8 cellular contexts compared by ENCODE assay signal in genomic region chr17:68512967-68513474, GRCh38. TPM values are rescaled to one million over a fixed set of nuclear protein-coding genes. Genes with fewer than 3 reads are reported as not detected.
DNase-seq lines count a peak whose midpoint lies in the region; ATAC-seq and TF ChIP-seq lines count a peak whose summit lies in the region.

No MANE protein-coding gene starts in this region.

- H3F3A ChIP-seq in PC-9 (ENCODE audit: insufficient read depth, low read depth): 0 out of 2 replicates have a peak, but pooled peaks cover 6% of the 10 kb centered on the region

- TF ChIP-seq CTCF in GM12865 (IDR thresholded peaks at IDR 0.05; ENCODE audit: insufficient read depth, low read depth, low read length, missing control alignments) (no peak), PC-9 (conservative IDR thresholded peaks at IDR 0.05) (no peak), lung (IDR thresholded peaks at IDR 0.05; ENCODE audit: control extremely low read depth, extremely low read depth) (no peak), tibial nerve (IDR thresholded peaks at IDR 0.05) (no peak)

- H3K79me2 ChIP-seq in PC-9 (ENCODE audit: low read depth): peaks cover 45% of the 10 kb centered on the region

- ATAC-seq in lung (ENCODE audit: insufficient read depth, low FRiP score): no peak
- ATAC-seq in activated CD4-positive, CD25-positive, alpha-beta regulatory T cell treated with anti-CD3 and anti-CD28 coated beads, Interleukin-2, amount 50 U/mL, for 24 hours: no peak

- 0 to 1% methylated on average over 20 of the region's 20 CpGs for WGBS in lung, 2 donors
- 0 to 1% methylated on average over 20 of the region's 20 CpGs for WGBS in tibial nerve, 2 donors

- peaks cover 22% of the 10 kb centered on the region; the same call in 1 of the 2 replicates for H3K36me3 ChIP-seq in PC-9 (ENCODE audit: low read depth)
- H3K36me3 ChIP-seq in lung (ENCODE audit: control insufficient read depth in 2 of 2, insufficient read depth in 2 of 2, low read length in 2 of 2): peaks cover 4 to 9% of the 10 kb centered on the region in 2 donors
- H3K36me3 ChIP-seq in tibial nerve: peaks cover 0 to 15% (median 0%) of the 10 kb centered on the region in 3 donors

- H3K4me2 ChIP-seq in PC-9: peak overlapping the region; percentile 86

- CTCF ChIA-PET in PC-9 (lab: Charles Lee): no interaction called here

- DNase-seq in A172 (ENCODE audit: low spot score): peak; percentile 40
- peak; percentile 16 for DNase-seq in GM12865 (ENCODE audit: low read depth)
- DNase-seq in PC-9: no peak
- DNase-seq in dedifferentiated amniotic fluid mesenchymal stem cell (ENCODE audit: extremely low spot score): peak; percentile 18
- no peak for DNase-seq in lung (ENCODE audit: low spot score)
- DNase-seq in tibial nerve (ENCODE audit: low spot score in 2 of 2): peak in 1 of 2 donors; percentile 61
- DNase-seq in effector CD4-positive, alpha-beta T cell: no peak

- H3K9me3 ChIP-seq in PC-9 (ENCODE audit: insufficient read depth, low read depth): no peaks in the 10 kb centered on the region
- no peaks in the 10 kb centered on the region for H3K9me3 ChIP-seq in lung (ENCODE audit: control insufficient read depth in 2 of 2, insufficient read depth in 1 of 2, low read length in 1 of 2)
- no peaks in the 10 kb centered on the region for H3K9me3 ChIP-seq in tibial nerve

- peaks cover 17% of the 10 kb centered on the region for H4K20me1 ChIP-seq in PC-9 (ENCODE audit: insufficient read depth)

- POLR2A ChIA-PET in PC-9 (lab: Charles Lee; ENCODE audit: unreplicated experiment): no interaction called here

- no peak for TF ChIP-seq POLR2A in tibial nerve (IDR thresholded peaks at IDR 0.05)

- no peaks in the 10 kb centered on the region for H3K9me2 ChIP-seq in PC-9 (ENCODE audit: insufficient read depth)

- peak overlapping the region; percentile 97 for H2AFZ ChIP-seq in PC-9

- H3K27me3 ChIP-seq in PC-9 (ENCODE audit: insufficient read depth, low read depth): no peaks in the 10 kb centered on the region
- no peaks in the 10 kb centered on the region for H3K27me3 ChIP-seq in lung (ENCODE audit: control insufficient read depth, insufficient read depth)
- no peaks in the 10 kb centered on the region for H3K27me3 ChIP-seq in tibial nerve

- H3K27ac ChIP-seq in PC-9 (peak overlapping the region; percentile 63), lung (ENCODE audit: low read depth in 1 of 2, low read length in 1 of 2) (peak overlapping the region; percentile 97 to 100), tibial nerve (peak overlapping the region; percentile 98 to 99 (median 98))

- TSS peak; percentile 71 for BruUV-seq in PC-9 (replicated peaks; lab: Mats Ljungman, UMichigan)

- H3K4me1 ChIP-seq in PC-9 (replicated peaks; ENCODE audit: insufficient read depth): peaks cover 20% of the 10 kb centered on the region
- H3K4me1 ChIP-seq in lung (ENCODE audit: control insufficient read depth in 2 of 2, insufficient read depth in 2 of 2, low read length in 2 of 2): peaks cover 2 to 12% of the 10 kb centered on the region in 2 donors
- H3K4me1 ChIP-seq in tibial nerve: peaks cover 0 to 57% (median 22%) of the 10 kb centered on the region in 4 donors

- peak in 1 of 2 donors; percentile 62 for TF ChIP-seq EP300 in tibial nerve (IDR thresholded peaks at IDR 0.05)

- intact Hi-C loops in PC-9 (cut with micrococcal nuclease; ENCODE audit: unreplicated experiment): loop anchor here (2.0 kb wide), 1 partner anchor 56 kb away; the partner anchor contains the start of gene WIPI1

- peak overlapping the region; percentile 94 for H3K4me3 ChIP-seq in GM12865 (ENCODE audit: low read depth, low read length)
- peak overlapping the region; percentile 94 for H3K4me3 ChIP-seq in PC-9
- H3K4me3 ChIP-seq in lung: peak overlapping the region; percentile 84
- H3K4me3 ChIP-seq in tibial nerve: peak overlapping the region; percentile 66 to 88 (median 84)

RNA-seq across cellular contexts. Expression of gene PRKAR1A, which starts 0.8 kb away (rescaled TPM):
- 253 and 301 TPM in 2 replicates for total RNA-seq in A172 (2014; rRNA removed; shearing (Covaris generic))
- total RNA-seq in PC-9 (2021) (161 and 181 TPM in 2 replicates), lung (100 to 1,000 TPM; 377 to 422 TPM), tibial nerve (100 to 1,000 TPM; 327 to 494 (median 406) TPM)
- 100 to 1,000 TPM in 1 of 2 donors, 10 to 100 TPM in 1; 74.0 to 152 TPM for polyA plus RNA-seq in lung

RNA-seq across cellular contexts. Expression of gene WIPI1, which starts 55.7 kb away (rescaled TPM):
- 31.8 and 32.8 TPM in 2 replicates for total RNA-seq in A172 (2014; rRNA removed; shearing (Covaris generic))
- 10.0 and 11.2 TPM in 2 replicates for total RNA-seq in PC-9 (2021)
- total RNA-seq in lung: 10 to 100 TPM; 31.7 to 58.5 TPM
- 10 to 100 TPM; 30.4 to 51.9 TPM for polyA plus RNA-seq in lung
- total RNA-seq in tibial nerve: 100 to 1,000 TPM in 1 of 4 donors, 10 to 100 TPM in 3; 71.4 to 131 (median 77.2) TPM

Comparison
In these comparisons a context has a peak if more than half of its experiments do, and no peak if none do; other contexts are left out.
1. DNase-seq: peak in A172 (single experiment), GM12865 (single experiment) and dedifferentiated amniotic fluid mesenchymal stem cell (single experiment); none in PC-9 (0 of 2), lung (single experiment) and effector CD4-positive, alpha-beta T cell (single experiment).
2. Peak in every context shown above with its lines, with median percentiles within 50 percentile points of each other: H3K4me3 ChIP-seq and H3K27ac ChIP-seq.